In the genomic region with DNA sequence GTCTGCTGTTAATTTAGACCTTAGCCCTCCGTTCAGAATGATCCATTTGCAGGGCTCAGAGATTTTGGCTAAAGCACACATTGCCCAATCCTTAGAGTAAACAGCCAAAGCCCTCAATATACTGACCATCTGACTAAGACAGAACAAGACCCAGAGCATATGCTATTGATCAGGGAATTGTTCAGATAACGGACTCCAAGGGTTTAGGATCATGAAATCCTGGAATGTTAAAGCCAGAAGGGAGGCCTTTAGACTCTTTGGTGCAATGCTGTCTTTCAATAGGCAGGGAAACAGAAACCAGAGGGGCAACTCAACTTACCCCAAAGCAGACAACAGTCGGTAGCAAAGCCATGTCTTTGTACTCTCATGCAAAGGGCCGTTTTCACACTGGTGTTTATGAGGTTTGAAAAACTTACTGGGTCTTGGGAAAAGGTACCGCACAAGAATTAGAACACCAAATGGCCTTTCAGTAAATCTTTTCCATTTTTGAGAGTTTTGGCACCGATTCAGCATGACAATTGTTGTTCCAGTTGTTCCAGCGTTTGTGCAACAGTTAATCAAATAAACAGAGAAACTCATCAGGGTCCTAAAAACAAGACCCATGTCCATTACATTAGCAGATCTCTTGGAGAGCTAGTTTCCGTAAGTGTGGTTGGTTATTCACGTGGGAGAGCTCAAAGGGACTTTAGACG, we compare ENCODE assay signal across 9 cellular contexts.
DNase-seq lines count a peak whose midpoint lies in the region; ATAC-seq and TF ChIP-seq lines count a peak whose summit lies in the region.
"Had no signal": no experiment of that assay in that cellular context is flagged by ENCODE, and none has a peak within 500 bp of the region (broad histone marks: within the 10 kb centered on the region; RNA-seq: fewer than 3 reads in every experiment).

No MANE protein-coding gene starts in this region.

- H3K4me1 Mint-ChIP-seq in osteocyte (ENCODE audit: unreplicated experiment), result peaks cover 71% of the 10 kb centered on the region

- peak overlapping the region; percentile 87 for H3K27ac Mint-ChIP-seq in osteocyte (ENCODE audit: unreplicated experiment)
- H3K27ac Mint-ChIP-seq: memory B cell had no signal

- peaks cover 5% of the 10 kb centered on the region for H3K9me3 Mint-ChIP-seq in osteocyte (ENCODE audit: unreplicated experiment)

- no peak for DNase-seq in AG09309 (ENCODE audit: low read depth)
- DNase-seq in SW480 (ENCODE audit: low spot score), result peak; percentile 9
- DNase-seq in osteocyte (ENCODE audit: extremely low spot score, unreplicated experiment), result no peak
- DNase-seq in SW 1271 (lab: John Stamatoyannopoulos, UW), result no peak
- no peak for DNase-seq in activated gamma-delta T cell (lab: John Stamatoyannopoulos, UW)
- DNase-seq in NCI-H69 (lab: John Stamatoyannopoulos, UW), result no peak

- 36 to 37% methylated on average over 7 to 8 of the region's 10 CpGs for WGBS in gastroesophageal sphincter (ENCODE audit: low coverage in 1 of 2), 2 donors

- H3K27me3 Mint-ChIP-seq in osteocyte (ENCODE audit: unreplicated experiment), result no peaks in the 10 kb centered on the region

- TF ChIP-seq CTCF in AG09309 (IDR thresholded peaks at IDR 0.05; ENCODE audit: control insufficient read depth, insufficient read depth, low read depth, low read length, missing control alignments), result no peak
- TF ChIP-seq CTCF in gastroesophageal sphincter (IDR thresholded peaks at IDR 0.05), result no peak
- no peak for TF ChIP-seq CTCF in osteocyte (IDR thresholded peaks at IDR 0.05)

- H3K36me3 Mint-ChIP-seq in osteocyte (ENCODE audit: unreplicated experiment), result peaks cover 50% of the 10 kb centered on the region

- H3K9me3 ChIP-seq in gastroesophageal sphincter, result peaks cover 0 to 8% (median 0%) of the 10 kb centered on the region in 3 donors

- no peaks in the 10 kb centered on the region for H3K27me3 ChIP-seq in gastroesophageal sphincter

- no peak for TF ChIP-seq EP300 in gastroesophageal sphincter (IDR thresholded peaks at IDR 0.05)

- H3K36me3 ChIP-seq in gastroesophageal sphincter, result peaks cover 0 to 28% of the 10 kb centered on the region in 2 donors

- H3K4me3 ChIP-seq in AG09309 (ENCODE audit: control insufficient read depth, low read depth, low read length) (peak overlapping the region; percentile 44), gastroesophageal sphincter (peak overlapping the region; percentile 25 to 53)

- H3K4me3 Mint-ChIP-seq in osteocyte (ENCODE audit: unreplicated experiment), result peak overlapping the region; percentile 77
- H3K4me3 Mint-ChIP-seq: memory B cell had no signal

- peak overlapping the region; percentile 59 to 85 (median 80) for H3K27ac ChIP-seq in gastroesophageal sphincter

- H3K4me1 ChIP-seq in gastroesophageal sphincter, result peaks cover 4 to 76% (median 13%) of the 10 kb centered on the region in 3 donors

- ATAC-seq in gastroesophageal sphincter, result peak; percentile 22
- ATAC-seq in GM21619 (IDR thresholded peaks at IDR 0.05; ENCODE audit: unreplicated experiment), result no peak

- no peak for TF ChIP-seq POLR2A in gastroesophageal sphincter (IDR thresholded peaks at IDR 0.05)
